In genomic region chr19:44024900-44025216, GRCh38 we compare ENCODE assay signal across 8 cellular contexts.
DNase-seq lines count a peak whose midpoint lies in the region; ATAC-seq, FAIRE-seq and TF ChIP-seq lines count a peak whose summit lies in the region.

No MANE protein-coding gene starts in this region.

- H3K27me3 ChIP-seq in RWPE2 (ENCODE audit: insufficient read depth, poor library complexity, severe bottlenecking) (no peaks in the 10 kb centered on the region), rectal smooth muscle tissue (ENCODE audit: control insufficient read depth, insufficient read depth, low read length) (no peaks in the 10 kb centered on the region)

- ATAC-seq in RWPE2 (ENCODE audit: low read depth) (no peak), HG03280 (IDR thresholded peaks at IDR 0.05; ENCODE audit: unreplicated experiment) (no peak), HG03196 (IDR thresholded peaks at IDR 0.05; ENCODE audit: unreplicated experiment) (no peak)

- no peak for TF ChIP-seq CTCF in RWPE2 (IDR thresholded peaks at IDR 0.05; ENCODE audit: poor library complexity, severe bottlenecking)
- no peak for TF ChIP-seq CTCF in fibroblast of pulmonary artery (IDR thresholded peaks at IDR 0.05; ENCODE audit: low read length, missing control alignments)

- H3K9ac ChIP-seq in rectal smooth muscle tissue (ENCODE audit: low read length), result no peak overlapping the region

- H3K4me1 ChIP-seq in RWPE2 (ENCODE audit: insufficient read depth, poor library complexity, severe bottlenecking) (no peaks in the 10 kb centered on the region), rectal smooth muscle tissue (ENCODE audit: control insufficient read depth, insufficient read depth, low read length) (no peaks in the 10 kb centered on the region)

- H3K36me3 ChIP-seq in RWPE2 (ENCODE audit: low read depth) (peaks cover 18% of the 10 kb centered on the region), rectal smooth muscle tissue (ENCODE audit: control insufficient read depth, insufficient read depth, low read length) (peaks cover 13% of the 10 kb centered on the region)

- no peak for DNase-seq in RWPE2 (ENCODE audit: low spot score)
- no peak for DNase-seq in fibroblast of pulmonary artery (ENCODE audit: low read depth)
- no peak for DNase-seq in RCC 7860 (ENCODE audit: low spot score)
- no peak for DNase-seq in cerebellar nuclear complex (lab: John Stamatoyannopoulos, UW)

- H3K9me3 ChIP-seq in RWPE2 (ENCODE audit: severe bottlenecking), result no peaks in the 10 kb centered on the region

- peak overlapping the region; percentile 96 for H3K4me3 ChIP-seq in GM08714 (ENCODE audit: low read length)
- peak overlapping the region; percentile 70 for H3K4me3 ChIP-seq in RWPE2 (ENCODE audit: severe bottlenecking)
- peak overlapping the region; percentile 90 for H3K4me3 ChIP-seq in fibroblast of pulmonary artery (replicated peaks; ENCODE audit: low read depth, low read length)
- peak overlapping the region; percentile 94 for H3K4me3 ChIP-seq in rectal smooth muscle tissue (ENCODE audit: low read length)

- no peak for FAIRE-seq in RCC 7860 (lab: Jason Lieb, UNC)

- H3K27ac ChIP-seq in RWPE2 (ENCODE audit: poor library complexity, severe bottlenecking) (no peak overlapping the region), rectal smooth muscle tissue (ENCODE audit: low read depth, low read length) (peak overlapping the region; percentile 28)
